8 cellular contexts compared by ENCODE assay signal in genomic region chr16:4371481-4372314, GRCh38. TPM values are rescaled to one million over a fixed set of nuclear protein-coding genes. Genes with fewer than 3 reads are reported as not detected.
DNase-seq lines count a peak whose midpoint lies in the region; ATAC-seq and TF ChIP-seq lines count a peak whose summit lies in the region.

Gene VASN (plus strand): TSS chr16:4371848. CDS start chr16:4380878, 9,030 bp downstream.

- H3K27ac ChIP-seq in HUES64 (ENCODE audit: low read depth, low read length) (no peak within 1 kb of the TSS), coronary artery (peak within 1 kb of the TSS; percentile 93 to 98), left lung (peak within 1 kb of the TSS; percentile 53 to 90)

- peaks cover 37% of the 10 kb centered on the region for H3K4me1 ChIP-seq in HUES64 (ENCODE audit: insufficient read depth, low read length)
- H3K4me1 ChIP-seq in left lung, result peaks cover 55 to 79% of the 10 kb centered on the region in 2 donors

- 3% methylated on average over 86 of the region's 86 CpGs for WGBS in HUES64

- no peaks in the 10 kb centered on the region for H3K9me3 ChIP-seq in HUES64 (ENCODE audit: insufficient read depth, low read depth, low read length)
- no peaks in the 10 kb centered on the region for H3K9me3 ChIP-seq in left lung

- TF ChIP-seq CTCF in coronary artery (IDR thresholded peaks at IDR 0.05), result no peak
- TF ChIP-seq CTCF in left lung (IDR thresholded peaks at IDR 0.05), result no peak

- intact Hi-C loops in left lung (cut with DNase I), result no loop called here

- DNase-seq in activated CD4-positive, alpha-beta T cell treated with anti-CD3 and anti-CD28 coated beads, Interleukin-2, amount 50 U/mL, for 1 hour, result peak; percentile 75
- DNase-seq in coronary artery (ENCODE audit: low spot score) (peak; percentile 92), left lung (peak; percentile 80 to 93), NCI-H1092 treated with DMSO at 0.1 percent for 48 hours (lab: John Stamatoyannopoulos, UW) (no peak)
- peak; percentile 68 for DNase-seq in stimulated activated CD4-positive, alpha-beta T cell treated with anti-CD3 and anti-CD28 coated beads, Interleukin-2, amount 100 ng/mL, for 4 hours (ENCODE audit: low read depth)

- H3K36me3 ChIP-seq in HUES64 (ENCODE audit: insufficient read depth, low read length) (no peaks in the 10 kb centered on the region), left lung (peaks cover 0 to 19% of the 10 kb centered on the region in 2 donors)

- H3K27me3 ChIP-seq in HUES64 (ENCODE audit: insufficient read depth, low read length) (no peaks in the 10 kb centered on the region), left lung (no peaks in the 10 kb centered on the region)

- ATAC-seq in GM18907 (IDR thresholded peaks at IDR 0.05; ENCODE audit: unreplicated experiment) (peak; percentile 60), left lung (peak; percentile 72), GM18498 (IDR thresholded peaks at IDR 0.05; ENCODE audit: unreplicated experiment) (no peak)

- H3K4me3 ChIP-seq in HUES64 (ENCODE audit: low read length) (peak within 1 kb of the TSS; percentile 71), coronary artery (peak within 1 kb of the TSS; percentile 95), left lung (peak within 1 kb of the TSS; percentile 50 to 60)

- peak within 1 kb of the TSS; percentile 60 for H3K9ac ChIP-seq in HUES64 (ENCODE audit: low read depth, low read length)

RNA-seq across cellular contexts. Expression of gene VASN, which starts in this region (rescaled TPM):
- polyA plus RNA-seq in HUES64 (2013, experiment 1 of 2), result 6.1 TPM
- 7.2 TPM for polyA plus RNA-seq in HUES64 (2013, experiment 2 of 2)
- total RNA-seq in left lung, result 10 to 100 TPM; 24.5 to 28.3 TPM
